14 cellular contexts compared by ENCODE assay signal in genomic region chr10:92901819-92902234, GRCh38. TPM values are rescaled to one million over a fixed set of nuclear protein-coding genes. Genes with fewer than 3 reads are reported as not detected.
A peak's percentile ranks its signal among the peaks of the same experiment; 100 is the strongest.
DNase-seq lines count a peak whose midpoint lies in the region; ATAC-seq and TF ChIP-seq lines count a peak whose summit lies in the region.
"Had no signal": no experiment of that assay in that cellular context is flagged by ENCODE, and none has a peak within 500 bp of the region (broad histone marks: within the 10 kb centered on the region; RNA-seq: fewer than 3 reads in every experiment).

No MANE protein-coding gene starts in this region.

- intact Hi-C loops in left cardiac atrium (cut with DNase I), result no loop called here
- intact Hi-C loops in mammary epithelial cell (cut with micrococcal nuclease), result no loop called here

- H3K27me3 ChIP-seq in SU-DHL-6 (ENCODE audit: low read length) (no peaks in the 10 kb centered on the region), mammary epithelial cell (ENCODE audit: insufficient read depth, low read length) (no peaks in the 10 kb centered on the region)
- H3K27me3 ChIP-seq: upper lobe of right lung had no signal

- no peaks in the 10 kb centered on the region for H3K79me2 ChIP-seq in SU-DHL-6 (ENCODE audit: insufficient read depth, low read length)
- no peaks in the 10 kb centered on the region for H3K79me2 ChIP-seq in mammary epithelial cell (ENCODE audit: insufficient read depth, low read length)

- no peaks in the 10 kb centered on the region for H4K20me1 ChIP-seq in SU-DHL-6 (ENCODE audit: low read depth, low read length)
- no peaks in the 10 kb centered on the region for H4K20me1 ChIP-seq in mammary epithelial cell (ENCODE audit: insufficient read depth, low read length)

- no peak overlapping the region for H3K4me3 ChIP-seq in SU-DHL-6 (ENCODE audit: insufficient read depth, low read length, poor library complexity, severe bottlenecking)
- H3K4me3 ChIP-seq in mammary epithelial cell (replicated peaks in 1 of 3; ENCODE audit: insufficient read depth in 1 of 3, low read depth in 2 of 3, low read length in 3 of 3), result no peak overlapping the region
- H3K4me3 ChIP-seq: psoas muscle, upper lobe of right lung had no signal

- peaks cover 14% of the 10 kb centered on the region for H3K36me3 Mint-ChIP-seq in activated naive CD8-positive, alpha-beta T cell
- H3K36me3 Mint-ChIP-seq in activated naive CD8-positive, alpha-beta T cell treated with anti-CD3 and anti-CD28 coated beads for 36 hours, result peaks cover 16% of the 10 kb centered on the region
- H3K36me3 Mint-ChIP-seq in activated naive CD8-positive, alpha-beta T cell treated with anti-CD3 and anti-CD28 coated beads, Interleukin-2, amount 10 ng/mL, durations not matched to agents 7 days and 5 days, result peaks cover 20% of the 10 kb centered on the region

- CTCF ChIA-PET in mammary epithelial cell (lab: Charles Lee; ENCODE audit: low non-redundant PET), result no interaction called here

- H2AFZ ChIP-seq in SU-DHL-6 (ENCODE audit: low read depth, low read length, severe bottlenecking) (no peak overlapping the region), mammary epithelial cell (ENCODE audit: low read depth, low read length) (no peak overlapping the region)

- H3K4me3 Mint-ChIP-seq in activated naive CD8-positive, alpha-beta T cell, result peak overlapping the region; percentile 51
- no peak overlapping the region for H3K4me3 Mint-ChIP-seq in activated naive CD8-positive, alpha-beta T cell treated with anti-CD3 and anti-CD28 coated beads for 36 hours
- peak overlapping the region; percentile 74 for H3K4me3 Mint-ChIP-seq in activated naive CD8-positive, alpha-beta T cell treated with anti-CD3 and anti-CD28 coated beads, Interleukin-2, amount 10 ng/mL, durations not matched to agents 7 days and 5 days

- H3K9ac ChIP-seq in SU-DHL-6 (ENCODE audit: low read length) (no peak overlapping the region), mammary epithelial cell (ENCODE audit: insufficient read depth, low read length) (no peak overlapping the region)

- TF ChIP-seq CTCF in SU-DHL-6 (IDR thresholded peaks at IDR 0.05; ENCODE audit: insufficient read depth, low read length, poor library complexity, severe bottlenecking) (no peak), mammary epithelial cell (conservative IDR thresholded peaks at IDR 0.05 in 1 of 2, IDR thresholded peaks at IDR 0.05 in 1 of 2; ENCODE audit: extremely low read depth in 1 of 2, insufficient read depth in 1 of 2, low read depth in 1 of 2, low read length in 2 of 2) (no peak)

- H3F3A ChIP-seq in SU-DHL-6 (ENCODE audit: insufficient read depth), result peaks cover 13% of the 10 kb centered on the region

- H3K27ac ChIP-seq in SU-DHL-6 (ENCODE audit: low read depth, low read length) (peak overlapping the region; percentile 45), mammary epithelial cell (ENCODE audit: insufficient read depth, low read depth, low read length) (no peak overlapping the region)
- H3K27ac ChIP-seq: psoas muscle, upper lobe of right lung had no signal

- no peaks in the 10 kb centered on the region for H3K36me3 ChIP-seq in SU-DHL-6 (ENCODE audit: low read length)
- H3K36me3 ChIP-seq in mammary epithelial cell (ENCODE audit: insufficient read depth, low read length), result no peaks in the 10 kb centered on the region
- H3K36me3 ChIP-seq: upper lobe of right lung had no signal

- peak overlapping the region; percentile 31 for H3K4me2 ChIP-seq in SU-DHL-6 (ENCODE audit: low read depth, low read length, poor library complexity, severe bottlenecking)
- no peak overlapping the region for H3K4me2 ChIP-seq in mammary epithelial cell (ENCODE audit: insufficient read depth, low read depth, low read length)

- no peak overlapping the region for H3K27ac Mint-ChIP-seq in activated naive CD8-positive, alpha-beta T cell
- no peak overlapping the region for H3K27ac Mint-ChIP-seq in activated naive CD8-positive, alpha-beta T cell treated with anti-CD3 and anti-CD28 coated beads for 36 hours
- peak overlapping the region; percentile 78 for H3K27ac Mint-ChIP-seq in activated naive CD8-positive, alpha-beta T cell treated with anti-CD3 and anti-CD28 coated beads, Interleukin-2, amount 10 ng/mL, durations not matched to agents 7 days and 5 days

- in situ Hi-C loops in mammary epithelial cell (cut with MboI; ENCODE audit: low sequenced_read_pairs in 2 of 2), result no loop called here

- BruUV-seq in mammary epithelial cell (replicated peaks; lab: Mats Ljungman, UMichigan), result no TSS peak

- dilution Hi-C loops in mammary epithelial cell (cut with HindIII; ENCODE audit: low sequenced_read_pairs), result no loop called here

- H3K9me3 Mint-ChIP-seq in activated naive CD8-positive, alpha-beta T cell (ENCODE audit: low read depth), result no peaks in the 10 kb centered on the region
- peaks cover 2% of the 10 kb centered on the region for H3K9me3 Mint-ChIP-seq in activated naive CD8-positive, alpha-beta T cell treated with anti-CD3 and anti-CD28 coated beads for 36 hours
- H3K9me3 Mint-ChIP-seq in activated naive CD8-positive, alpha-beta T cell treated with anti-CD3 and anti-CD28 coated beads, Interleukin-2, amount 10 ng/mL, durations not matched to agents 7 days and 5 days, result no peaks in the 10 kb centered on the region

- peaks cover 15% of the 10 kb centered on the region for H3K4me1 Mint-ChIP-seq in activated naive CD8-positive, alpha-beta T cell (ENCODE audit: low read depth)
- H3K4me1 Mint-ChIP-seq in activated naive CD8-positive, alpha-beta T cell treated with anti-CD3 and anti-CD28 coated beads for 36 hours, result peaks cover 16% of the 10 kb centered on the region
- H3K4me1 Mint-ChIP-seq in activated naive CD8-positive, alpha-beta T cell treated with anti-CD3 and anti-CD28 coated beads, Interleukin-2, amount 10 ng/mL, durations not matched to agents 7 days and 5 days, result peaks cover 16% of the 10 kb centered on the region

- ATAC-seq in activated naive CD8-positive, alpha-beta T cell treated with anti-CD3 and anti-CD28 coated beads, Interleukin-2, amount 10 ng/mL, durations not matched to agents 7 days and 5 days (ENCODE audit: low read depth), result peak; percentile 92
- ATAC-seq in HG03457 (IDR thresholded peaks at IDR 0.05; ENCODE audit: unreplicated experiment), result no peak
- no peak for ATAC-seq in left cardiac atrium
- ATAC-seq: psoas muscle, upper lobe of right lung had no signal

- H3K9me3 ChIP-seq in SU-DHL-6 (ENCODE audit: insufficient read depth, low read length) (no peaks in the 10 kb centered on the region), mammary epithelial cell (replicated peaks; ENCODE audit: insufficient read depth, low read length) (no peaks in the 10 kb centered on the region)
- H3K9me3 ChIP-seq: psoas muscle, upper lobe of right lung had no signal

- 100% methylated on average over 1 of the region's 3 CpGs for WGBS in mammary epithelial cell (ENCODE audit: low coverage, missing lambda C conversion rate)

- H3K27me3 Mint-ChIP-seq in activated naive CD8-positive, alpha-beta T cell, result no peaks in the 10 kb centered on the region
- no peaks in the 10 kb centered on the region for H3K27me3 Mint-ChIP-seq in activated naive CD8-positive, alpha-beta T cell treated with anti-CD3 and anti-CD28 coated beads for 36 hours
- H3K27me3 Mint-ChIP-seq in activated naive CD8-positive, alpha-beta T cell treated with anti-CD3 and anti-CD28 coated beads, Interleukin-2, amount 10 ng/mL, durations not matched to agents 7 days and 5 days, result no peaks in the 10 kb centered on the region

- H3K9me2 ChIP-seq in SU-DHL-6 (replicated peaks; ENCODE audit: insufficient read depth, low read length), result no peaks in the 10 kb centered on the region

- no peak for DNase-seq in activated naive CD8-positive, alpha-beta T cell treated with anti-CD3 and anti-CD28 coated beads for 36 hours
- no peak for DNase-seq in activated naive CD8-positive, alpha-beta T cell treated with anti-CD3 and anti-CD28 coated beads, Interleukin-2, amount 10 ng/mL, durations not matched to agents 7 days and 5 days
- DNase-seq in left cardiac atrium (no peak), DMS153 treated with DMSO at 0.1 percent for 48 hours (lab: John Stamatoyannopoulos, UW; ENCODE audit: unreplicated experiment) (no peak), mammary epithelial cell (no peak)
- DNase-seq: caudate nucleus, H7, kidney, NCI-H2107, psoas muscle, upper lobe of right lung had no signal

- no peaks in the 10 kb centered on the region for H3K4me1 ChIP-seq in mammary epithelial cell (ENCODE audit: insufficient read depth, low read length)
- H3K4me1 ChIP-seq: psoas muscle, upper lobe of right lung had no signal

- POLR2A ChIA-PET in activated naive CD8-positive, alpha-beta T cell treated with anti-CD3 and anti-CD28 coated beads, Interleukin-2, amount 10 ng/mL, durations not matched to agents 7 days and 5 days (lab: Charles Lee), result interaction anchor here (0.6 to 0.7 kb wide), 2 partner anchors 390 to 1729 kb away, joined by 3 to 4 read pairs; no protein-coding TSS in a partner anchor

RNA-seq across cellular contexts. Expression of gene EXOC6, which starts 53.5 kb away (rescaled TPM):
- 10 to 100 TPM; 11.9 to 12.4 TPM for total RNA-seq in activated naive CD8-positive, alpha-beta T cell treated with anti-CD3 and anti-CD28 coated beads for 36 hours
- total RNA-seq in activated naive CD8-positive, alpha-beta T cell treated with anti-CD3 and anti-CD28 coated beads, Interleukin-2, amount 10 ng/mL, durations not matched to agents 7 days and 5 days, result 10 to 100 TPM; 10.4 to 10.6 TPM
- 10 to 100 TPM in 1 of 2 donors, 1 to 10 TPM in 1; 9.7 to 13.4 TPM for total RNA-seq in left cardiac atrium
- total RNA-seq in mammary epithelial cell, result 1 to 10 TPM; 3.5 to 4.6 TPM
- 1.4 TPM for polyA plus RNA-seq in mammary epithelial cell
- 2.4 TPM for polyA minus RNA-seq in mammary epithelial cell
